ENCODE assay signal across 8 cellular contexts in genomic region chr1:145996433-145997155, GRCh38. TPM values are rescaled to one million over a fixed set of nuclear protein-coding genes. Genes with fewer than 3 reads are reported as not detected.
A peak's percentile ranks its signal among the peaks of the same experiment; 100 is the strongest.
DNase-seq lines count a peak whose midpoint lies in the region; ATAC-seq and TF ChIP-seq lines count a peak whose summit lies in the region.

TXNIP (minus strand) TSS chr1:145996579; CDS start chr1:145996266, 313 bp downstream.

- DNase-seq in AML-193 (lab: John Stamatoyannopoulos, UW) (peak; percentile 95 to 96), NCI-H524 (lab: John Stamatoyannopoulos, UW) (peak; percentile 96 to 98), cerebellum (ENCODE audit: low spot score) (peak; percentile 99), islet precursor cell (peak; percentile 98)
- DNase-seq in activated CD4-positive, alpha-beta T cell treated with anti-CD3 and anti-CD28 coated beads for 24 hours (ENCODE audit: low read depth in 2 of 2), result peak; percentile 84 to 87
- DNase-seq in stimulated activated CD4-positive, alpha-beta T cell treated with anti-CD3 and anti-CD28 coated beads, Interleukin-12 subunit alpha, Interleukin-12 subunit beta, amount 100 ng/mL, for 4 hours, result peak; percentile 87

- ATAC-seq in HG03442 (IDR thresholded peaks at IDR 0.05; ENCODE audit: unreplicated experiment), result peak; percentile 86

- TF ChIP-seq POLR2A in GM19193 (IDR thresholded peaks at IDR 0.05; ENCODE audit: extremely low read depth, insufficient read depth, insufficient read length), result peak; percentile 93

RNA-seq across cellular contexts. Expression of gene TXNIP, which starts in this region (rescaled TPM):
- total RNA-seq in cerebellum, result 147 TPM

Comparison
In these comparisons a context has a peak if more than half of its experiments do, and no peak if none do; other contexts are left out.
1. Peak in every context shown above with its lines: DNase-seq and ATAC-seq.